In the genomic region with DNA sequence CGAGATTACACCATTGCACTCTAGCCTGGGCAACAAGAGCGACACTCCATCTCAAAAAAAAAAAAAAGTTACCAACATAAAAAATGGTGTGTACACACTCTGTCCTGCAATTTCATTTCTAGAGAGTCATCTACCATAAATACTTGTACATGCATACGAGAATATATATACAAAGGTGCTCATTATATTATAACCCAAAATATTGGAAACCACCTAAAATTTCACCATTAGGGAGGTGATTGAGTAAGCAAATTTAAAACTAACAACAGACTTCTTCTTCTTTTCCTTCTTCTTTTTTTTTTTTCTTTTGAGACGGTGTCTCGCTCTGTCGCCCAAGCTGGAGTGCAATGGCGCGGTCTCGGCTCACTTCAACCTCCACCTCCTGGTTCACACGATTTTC, we compare ENCODE assay signal across 25 cellular contexts.
DNase-seq lines count a peak whose midpoint lies in the region; ATAC-seq and TF ChIP-seq lines count a peak whose summit lies in the region.
"Had no signal": no experiment of that assay in that cellular context is flagged by ENCODE, and none has a peak within 500 bp of the region (broad histone marks: within the 10 kb centered on the region; RNA-seq: fewer than 3 reads in every experiment).

No MANE protein-coding gene starts in this region.

- peak overlapping the region in 9 of 11 experiments; percentile 5 to 49 (median 37); a peak in 11 of 22 replicates for H3K4me2 ChIP-seq in BLaER1 treated with 17β-estradiol and CSF1 and Interleukin-3, amounts not matched to agents 10 nM and 100 nM
- H3K4me2 ChIP-seq in DOHH2 (ENCODE audit: low read length) (peak overlapping the region; percentile 24), KMS-11 (0 out of 2 replicates have a peak overlapping the region, but pooled peaks have one; percentile 3)

- peaks cover 6% of the 10 kb centered on the region; the same call in 1 of the 2 replicates for H3F3A ChIP-seq in DOHH2 (ENCODE audit: control insufficient read depth, insufficient read depth)

- peaks cover 0 to 9% (median 0%) of the 10 kb centered on the region in 11 experiments; a peak in 4 of 22 replicates for H3K9me3 ChIP-seq in BLaER1 treated with 17β-estradiol and CSF1 and Interleukin-3, amounts not matched to agents 10 nM and 100 nM (replicated peaks in 1 of 11)
- H3K9me3 ChIP-seq in DOHH2 (ENCODE audit: control insufficient read depth, insufficient read depth, low read length), result no peaks in the 10 kb centered on the region
- no peaks in the 10 kb centered on the region for H3K9me3 ChIP-seq in neutrophil
- H3K9me3 ChIP-seq: MG63, SJSA1 had no signal

- TF ChIP-seq CTCF in DOHH2 (IDR thresholded peaks at IDR 0.05; ENCODE audit: low read depth, low read length, poor library complexity, severe bottlenecking), result no peak
- TF ChIP-seq CTCF in KMS-11 (conservative IDR thresholded peaks at IDR 0.05; ENCODE audit: low read depth, low read length), result no peak
- TF ChIP-seq CTCF in neutrophil (IDR thresholded peaks at IDR 0.05), result no peak

- no peak overlapping the region for H3K27ac ChIP-seq in BLaER1 treated with 17β-estradiol and CSF1 and Interleukin-3, amounts not matched to agents 10 nM and 100 nM
- H3K27ac ChIP-seq in DOHH2 (ENCODE audit: low read depth, low read length), result no peak overlapping the region
- no peak overlapping the region for H3K27ac ChIP-seq in KMS-11
- H3K27ac ChIP-seq in neutrophil, result peak overlapping the region; percentile 92
- H3K27ac ChIP-seq: SJSA1 had no signal

- peaks cover 0 to 16% (median 4%) of the 10 kb centered on the region in 11 experiments; a peak in 9 of 22 replicates for H4K20me1 ChIP-seq in BLaER1 treated with 17β-estradiol and CSF1 and Interleukin-3, amounts not matched to agents 10 nM and 100 nM
- H4K20me1 ChIP-seq in DOHH2 (ENCODE audit: control insufficient read depth, insufficient read depth, low read depth, low read length) (no peaks in the 10 kb centered on the region), KMS-11 (ENCODE audit: insufficient read depth) (no peaks in the 10 kb centered on the region)

- ATAC-seq in GM21576 (IDR thresholded peaks at IDR 0.05; ENCODE audit: unreplicated experiment) (no peak), GM21717 (IDR thresholded peaks at IDR 0.05; ENCODE audit: unreplicated experiment) (no peak)
- ATAC-seq: HepG2 had no signal

- H3K4me1 ChIP-seq in BLaER1 treated with 17β-estradiol and CSF1 and Interleukin-3, amounts not matched to agents 10 nM and 100 nM, result peaks cover 26 to 57% (median 36%) of the 10 kb centered on the region in 10 experiments
- H3K4me1 ChIP-seq in DOHH2 (ENCODE audit: control insufficient read depth, low read length), result peaks cover 58% of the 10 kb centered on the region
- peaks cover 31% of the 10 kb centered on the region for H3K4me1 ChIP-seq in KMS-11 (ENCODE audit: low read depth, poor library complexity, severe bottlenecking)
- H3K4me1 ChIP-seq in neutrophil (ENCODE audit: control insufficient read depth in 1 of 2, insufficient read depth in 1 of 2, low read depth in 1 of 2, low read length in 1 of 2), result peaks cover 52 to 57% of the 10 kb centered on the region in 2 experiments
- H3K4me1 ChIP-seq: SJSA1 had no signal

- no peaks in the 10 kb centered on the region for H3K36me3 ChIP-seq in BLaER1 treated with 17β-estradiol and CSF1 and Interleukin-3, amounts not matched to agents 10 nM and 100 nM
- H3K36me3 ChIP-seq in DOHH2 (ENCODE audit: control insufficient read depth, low read length) (no peaks in the 10 kb centered on the region), KMS-11 (ENCODE audit: insufficient read depth) (no peaks in the 10 kb centered on the region), neutrophil (no peaks in the 10 kb centered on the region)
- H3K36me3 ChIP-seq: MG63, SJSA1 had no signal

- no peak overlapping the region for H3K9ac ChIP-seq in BLaER1 treated with 17β-estradiol and CSF1 and Interleukin-3, amounts not matched to agents 10 nM and 100 nM
- H3K9ac ChIP-seq in KMS-11, result no peak overlapping the region

- H3K27me3 ChIP-seq in BLaER1 treated with 17β-estradiol and CSF1 and Interleukin-3, amounts not matched to agents 10 nM and 100 nM, result peaks cover 38 to 91% (median 81%) of the 10 kb centered on the region in 11 experiments
- H3K27me3 ChIP-seq in DOHH2 (ENCODE audit: control insufficient read depth, low read length) (0 out of 2 replicates have a peak, but pooled peaks cover 3% of the 10 kb centered on the region), KMS-11 (ENCODE audit: insufficient read depth, low read depth) (peaks cover 10% of the 10 kb centered on the region; the same call in 1 of the 2 replicates), neutrophil (no peaks in the 10 kb centered on the region)
- H3K27me3 ChIP-seq: MG63, SJSA1 had no signal

- no peak overlapping the region for H2AFZ ChIP-seq in KMS-11 (ENCODE audit: low read depth)

- DNase-seq in NCI-H226, result no peak
- DNase-seq: C1 segment of cervical spinal cord; Calu3; CD8-positive, alpha-beta memory T cell; DMS79 treated with DMSO at 0.1 percent for 48 hours; KBM-7; MG63; NCI-H1092; NCI-H1417 treated with DMSO at 0.1 percent for 48 hours; NCI-H187; NCI-H2081 treated with DMSO at 0.1 percent for 48 hours; NCI-H2171 treated with DMSO at 0.1 percent for 48 hours; NCI-H524 treated with DMSO at 0.1 percent for 48 hours; NCI-H774; Right ventricle myocardium superior; RPMI8226; T-helper 2 cell had no signal

- no peaks in the 10 kb centered on the region for H3K9me2 ChIP-seq in DOHH2 (replicated peaks; ENCODE audit: control insufficient read depth, low read length)

- no peak overlapping the region for H3K4me3 ChIP-seq in BLaER1 treated with 17β-estradiol and CSF1 and Interleukin-3, amounts not matched to agents 10 nM and 100 nM
- H3K4me3 ChIP-seq in DOHH2 (ENCODE audit: low read length) (peak overlapping the region; percentile 0; the same call in 1 of the 2 replicates), KMS-11 (IDR thresholded peaks at IDR 0.05; ENCODE audit: insufficient read depth, low read depth, low read length) (no peak overlapping the region), neutrophil (ENCODE audit: low read depth in 1 of 2, low read length in 1 of 2) (peak overlapping the region in 1 of 2 experiments; percentile 24)
- H3K4me3 ChIP-seq: MG63, SJSA1 had no signal

- H3K79me2 ChIP-seq in DOHH2 (ENCODE audit: control insufficient read depth, low read length) (no peaks in the 10 kb centered on the region), KMS-11 (ENCODE audit: insufficient read depth, low read depth) (no peaks in the 10 kb centered on the region)
